1 cellular context compared by ENCODE assay signal in genomic region chr16:31009894-31010293, GRCh38.
TF ChIP-seq lines count a peak whose summit lies in the region.

No MANE protein-coding gene starts in this region.

TF ChIP-seq in IMR-90, 13 proteins besides CTCF, POLR2A, EP300 and RAD21 (continued from another document):
- TF ChIP-seq USF2 (IDR thresholded peaks at IDR 0.05; ENCODE audit: low read depth, low read length) (no peak), RCOR1 (IDR thresholded peaks at IDR 0.05; ENCODE audit: insufficient replicate concordance, low read length) (no peak), SMC3 (IDR thresholded peaks at IDR 0.05; ENCODE audit: low read depth, low read length) (no peak), RFX5 (IDR thresholded peaks at IDR 0.05; ENCODE audit: low read depth, low read length) (no peak), BHLHE40 (IDR thresholded peaks at IDR 0.05; ENCODE audit: low read depth, low read length) (no peak), MAZ (IDR thresholded peaks at IDR 0.05; ENCODE audit: borderline replicate concordance, low read depth, low read length) (no peak), CEBPB (IDR thresholded peaks at IDR 0.05; ENCODE audit: low read depth, low read length) (no peak), MXI1 (IDR thresholded peaks at IDR 0.05; ENCODE audit: borderline replicate concordance, low read depth, low read length) (no peak), FOS (IDR thresholded peaks at IDR 0.05; ENCODE audit: low read depth, low read length) (no peak), MAFK (IDR thresholded peaks at IDR 0.05; ENCODE audit: low read depth, low read length) (no peak), CHD1 (IDR thresholded peaks at IDR 0.05; ENCODE audit: low read depth, low read length) (no peak), ELK1 (IDR thresholded peaks at IDR 0.05; ENCODE audit: borderline replicate concordance, low read depth, low read length) (no peak)
